ENCODE assay signal across 8 cellular contexts in the genomic region with DNA sequence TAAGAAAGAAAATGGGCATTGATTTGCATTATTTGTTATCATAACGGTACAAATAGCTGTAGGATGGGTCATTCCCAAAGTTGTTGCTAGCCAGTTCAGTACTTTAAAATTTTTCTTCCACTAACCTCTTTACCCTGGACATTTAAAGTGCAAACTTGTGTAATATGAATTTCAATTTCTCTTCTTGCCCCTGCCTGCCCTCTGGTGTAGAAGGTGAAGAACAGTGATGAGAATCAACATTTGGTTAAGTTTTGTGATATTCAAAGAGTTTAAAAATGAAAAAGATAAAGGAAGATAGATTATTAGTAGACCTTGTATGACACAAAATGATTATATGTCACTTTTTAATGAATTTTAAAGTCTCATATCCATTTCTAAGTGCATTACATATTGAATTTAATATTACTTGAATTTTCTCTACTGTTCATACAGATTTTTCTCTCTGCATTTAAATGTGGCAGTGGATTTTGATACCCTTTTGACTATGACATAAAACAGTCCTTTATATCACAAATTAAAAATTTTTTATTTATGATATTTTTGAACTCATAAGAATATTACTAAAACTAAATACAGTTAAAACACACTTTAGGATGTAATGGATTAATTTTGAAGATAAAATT.
DNase-seq lines count a peak whose midpoint lies in the region; ATAC-seq and TF ChIP-seq lines count a peak whose summit lies in the region.

No MANE protein-coding gene starts in this region.

- intact Hi-C loops in adrenal gland (cut with DNase I): loop anchor here in 1 of 2 donors (10.0 kb wide), 1 partner anchor 471 kb away; no protein-coding TSS in a partner anchor

- TF ChIP-seq CTCF in BE2C (IDR thresholded peaks at IDR 0.05; ENCODE audit: low read depth, low read length): peak; percentile 85
- TF ChIP-seq CTCF in HFF-Myc (IDR thresholded peaks at IDR 0.05; ENCODE audit: low read depth, low read length, missing control alignments): peak; percentile 33
- TF ChIP-seq CTCF in adrenal gland (IDR thresholded peaks at IDR 0.05): peak; percentile 8 to 61 (median 48)

- H3K9me3 ChIP-seq in BE2C (no peaks in the 10 kb centered on the region), adrenal gland (replicated peaks in 1 of 3) (no peaks in the 10 kb centered on the region)

- peaks cover 16% of the 10 kb centered on the region for H3K4me1 ChIP-seq in BE2C
- H3K4me1 ChIP-seq in adrenal gland (replicated peaks in 1 of 2): no peaks in the 10 kb centered on the region

- H3K27me3 ChIP-seq in BE2C: no peaks in the 10 kb centered on the region
- H3K27me3 ChIP-seq in adrenal gland: no peaks in the 10 kb centered on the region

- H3K27ac ChIP-seq in adrenal gland: no peak overlapping the region
- H3K27ac ChIP-seq in substantia nigra (ENCODE audit: low read depth, low read length, poor library complexity, severe bottlenecking): no peak overlapping the region

- H3K4me3 ChIP-seq in BE2C (ENCODE audit: low read depth, low read length) (no peak overlapping the region), HFF-Myc (replicated peaks; ENCODE audit: low read depth, low read length) (no peak overlapping the region), adrenal gland (no peak overlapping the region)

- DNase-seq in BE2C: peak; percentile 41
- DNase-seq in HFF-Myc (ENCODE audit: extremely low read depth, low read depth): no peak
- DNase-seq in adrenal gland: peak in 4 of 7 donors; percentile 6 to 21 (median 14)
- DNase-seq in left lobe of liver (ENCODE audit: low spot score): no peak
- no peak for DNase-seq in substantia nigra (lab: John Stamatoyannopoulos, UW)
- DNase-seq in central memory CD4-positive, alpha-beta T cell: no peak
- DNase-seq in NCI-H2227 treated with DMSO at 0.1 percent for 48 hours (lab: John Stamatoyannopoulos, UW): no peak

- ATAC-seq in left lobe of liver: peak; percentile 47
- no peak for ATAC-seq in GM18520 (IDR thresholded peaks at IDR 0.05; ENCODE audit: unreplicated experiment)

- H3K36me3 ChIP-seq in BE2C (no peaks in the 10 kb centered on the region), adrenal gland (replicated peaks in 1 of 2) (no peaks in the 10 kb centered on the region)

- no peak for TF ChIP-seq POLR2A in adrenal gland (IDR thresholded peaks at IDR 0.05)

- 48 to 56% (median 50%) methylated on average over 1 of the region's 1 CpG for WGBS in adrenal gland, 4 donors

Comparison
In these comparisons a context has a peak if more than half of its experiments do, and no peak if none do; other contexts are left out.
1. DNase-seq: peak in BE2C (single experiment) and adrenal gland (4 of 7); none in HFF-Myc (single experiment), left lobe of liver (single experiment), substantia nigra (0 of 49), central memory CD4-positive, alpha-beta T cell (single experiment) and NCI-H2227 treated with DMSO at 0.1 percent for 48 hours (single experiment).
2. CTCF ChIP-seq: peak in every context shown above with its lines; median percentile 85 in BE2C; 48 in adrenal gland; 33 in HFF-Myc.